Comparison of ENCODE assay signal across 8 cellular contexts in genomic region chrX:120244395-120244734, GRCh38. TPM values are rescaled to one million over a fixed set of nuclear protein-coding genes. Genes with fewer than 3 reads are reported as not detected.
DNase-seq lines count a peak whose midpoint lies in the region; ATAC-seq, FAIRE-seq and TF ChIP-seq lines count a peak whose summit lies in the region.

No MANE protein-coding gene starts in this region.

- intact Hi-C loops in activated CD4-positive, alpha-beta T cell treated with anti-CD3 and anti-CD28 coated beads, Interleukin-2, amount 10 ng/mL, durations not matched to agents 24 days and 14 days (cut with micrococcal nuclease) = loop anchor here (10.0 kb wide), 1 partner anchor 300 kb away; the partner anchor contains the start of gene NKAP
- intact Hi-C loops in PC-9 (cut with micrococcal nuclease; ENCODE audit: unreplicated experiment) = no loop called here

- POLR2A ChIA-PET in PC-9 (lab: Charles Lee; ENCODE audit: unreplicated experiment) = no interaction called here

- H3K27me3 ChIP-seq in PC-9 (ENCODE audit: insufficient read depth, low read depth) = no peaks in the 10 kb centered on the region
- H3K27me3 ChIP-seq in rectal smooth muscle tissue (ENCODE audit: control insufficient read depth, insufficient read depth, low read length) = no peaks in the 10 kb centered on the region

- H3K4me1 ChIP-seq in PC-9 (replicated peaks; ENCODE audit: insufficient read depth) (peaks cover 16% of the 10 kb centered on the region), rectal smooth muscle tissue (ENCODE audit: control insufficient read depth, insufficient read depth, low read length) (peaks cover 4% of the 10 kb centered on the region)

- H3K79me2 ChIP-seq in PC-9 (ENCODE audit: low read depth) = peaks cover 28% of the 10 kb centered on the region

- H3K4me2 ChIP-seq in PC-9 = peak overlapping the region; percentile 98

- no peaks in the 10 kb centered on the region for H3K36me3 Mint-ChIP-seq in activated CD4-positive, alpha-beta T cell treated with anti-CD3 and anti-CD28 coated beads, Interleukin-2, amount 10 ng/mL, durations not matched to agents 24 days and 14 days (ENCODE audit: low read depth)

- H3K36me3 ChIP-seq in PC-9 (ENCODE audit: low read depth) = no peaks in the 10 kb centered on the region
- H3K36me3 ChIP-seq in rectal smooth muscle tissue (ENCODE audit: control insufficient read depth, insufficient read depth, low read length) = no peaks in the 10 kb centered on the region

- H3K27ac Mint-ChIP-seq in activated CD4-positive, alpha-beta T cell treated with anti-CD3 and anti-CD28 coated beads, Interleukin-2, amount 10 ng/mL, durations not matched to agents 24 days and 14 days = peak overlapping the region; percentile 67

- peak overlapping the region; percentile 96 for H2AFZ ChIP-seq in PC-9

- DNase-seq in activated CD4-positive, alpha-beta T cell treated with anti-CD3 and anti-CD28 coated beads, Interleukin-2, amount 10 ng/mL, durations not matched to agents 24 days and 14 days = no peak
- DNase-seq in activated CD4-positive, alpha-beta T cell treated with anti-CD3 and anti-CD28 coated beads for 1 hour = no peak
- DNase-seq in PC-9 = no peak
- no peak for DNase-seq in fibroblast of mammary gland (ENCODE audit: low read depth)
- no peak for DNase-seq in iPS-NIHi11 (ENCODE audit: low spot score)
- DNase-seq in frontal cortex (ENCODE audit: low spot score in 2 of 2) = no peak

- H3K4me3 ChIP-seq in PC-9 (peak overlapping the region; percentile 64), fibroblast of mammary gland (ENCODE audit: control insufficient read depth, low read depth, low read length) (peak overlapping the region; percentile 69), rectal smooth muscle tissue (ENCODE audit: low read length) (peak overlapping the region; percentile 69)

- CTCF ChIA-PET in PC-9 (lab: Charles Lee) = no interaction called here

- peaks cover 6% of the 10 kb centered on the region for H3K4me1 Mint-ChIP-seq in activated CD4-positive, alpha-beta T cell treated with anti-CD3 and anti-CD28 coated beads, Interleukin-2, amount 10 ng/mL, durations not matched to agents 24 days and 14 days

- no peaks in the 10 kb centered on the region for H4K20me1 ChIP-seq in PC-9 (ENCODE audit: insufficient read depth)

- H3K9me3 ChIP-seq in PC-9 (ENCODE audit: insufficient read depth, low read depth) = no peaks in the 10 kb centered on the region

- peak overlapping the region; percentile 81 for H3K9ac ChIP-seq in rectal smooth muscle tissue (ENCODE audit: low read length)

- H3K27ac ChIP-seq in PC-9 (peak overlapping the region; percentile 90), rectal smooth muscle tissue (ENCODE audit: low read depth, low read length) (peak overlapping the region; percentile 88)

- peak overlapping the region; percentile 94 for H3K4me3 Mint-ChIP-seq in activated CD4-positive, alpha-beta T cell treated with anti-CD3 and anti-CD28 coated beads, Interleukin-2, amount 10 ng/mL, durations not matched to agents 24 days and 14 days

- H3K9me3 Mint-ChIP-seq in activated CD4-positive, alpha-beta T cell treated with anti-CD3 and anti-CD28 coated beads, Interleukin-2, amount 10 ng/mL, durations not matched to agents 24 days and 14 days = no peaks in the 10 kb centered on the region

- no peaks in the 10 kb centered on the region for H3K27me3 Mint-ChIP-seq in activated CD4-positive, alpha-beta T cell treated with anti-CD3 and anti-CD28 coated beads, Interleukin-2, amount 10 ng/mL, durations not matched to agents 24 days and 14 days

- no TSS peak for BruUV-seq in PC-9 (replicated peaks; lab: Mats Ljungman, UMichigan)

- TF ChIP-seq CTCF in PC-9 (conservative IDR thresholded peaks at IDR 0.05) (no peak), fibroblast of mammary gland (conservative IDR thresholded peaks at IDR 0.05; ENCODE audit: control insufficient read depth, insufficient read depth, low read depth, low read length) (no peak)

- H3K9me2 ChIP-seq in PC-9 (ENCODE audit: insufficient read depth) = no peaks in the 10 kb centered on the region

- peaks cover 12% of the 10 kb centered on the region; the same call in 1 of the 2 replicates for H3F3A ChIP-seq in PC-9 (ENCODE audit: insufficient read depth, low read depth)

- no peak for FAIRE-seq in frontal cortex (lab: Jason Lieb, UNC)

- no peak for ATAC-seq in HG02884 (IDR thresholded peaks at IDR 0.05; ENCODE audit: unreplicated experiment)

RNA-seq across cellular contexts. Expression of gene ZBTB33, which starts 6.2 kb away (rescaled TPM):
- total RNA-seq in activated CD4-positive, alpha-beta T cell treated with anti-CD3 and anti-CD28 coated beads, Interleukin-2, amount 10 ng/mL, durations not matched to agents 24 days and 14 days = 14.4 and 14.6 TPM in 2 replicates
- total RNA-seq in PC-9 (2021) (19.1 and 29.0 TPM in 2 replicates), frontal cortex (45.2 TPM)
